Comparison of ENCODE assay signal across 8 cellular contexts in genomic region chr17:70365098-70365583, GRCh38.
DNase-seq lines count a peak whose midpoint lies in the region; ATAC-seq and TF ChIP-seq lines count a peak whose summit lies in the region.

No MANE protein-coding gene starts in this region.

- H3K27me3 ChIP-seq in CD4-positive, alpha-beta memory T cell (ENCODE audit: insufficient read depth, low read length) = no peaks in the 10 kb centered on the region

- TF ChIP-seq CTCF in GM10248 (IDR thresholded peaks at IDR 0.05; ENCODE audit: control extremely low read depth, extremely low read depth, low read depth, missing control alignments) = no peak

- no peak overlapping the region for H3K27ac Mint-ChIP-seq in CD4-positive, alpha-beta memory T cell

- H3K27ac ChIP-seq in CD4-positive, alpha-beta memory T cell (ENCODE audit: low read depth, low read length) = no peak overlapping the region

- H3K4me3 ChIP-seq in CD4-positive, alpha-beta memory T cell (ENCODE audit: low read length in 2 of 2) = no peak overlapping the region

- no peaks in the 10 kb centered on the region for H3K36me3 ChIP-seq in CD4-positive, alpha-beta memory T cell (ENCODE audit: insufficient read depth, low read length)

- POLR2A ChIA-PET in GM10248 (lab: Yijun Ruan, JAX) = no interaction called here
- POLR2A ChIA-PET in CD4-positive, alpha-beta memory T cell (lab: Charles Lee; ENCODE audit: partially characterized antibody) = no interaction called here

- ATAC-seq in GM21825 (IDR thresholded peaks at IDR 0.05; ENCODE audit: unreplicated experiment) (peak; percentile 69), left colon (peak; percentile 57)

- DNase-seq in GM10248 (ENCODE audit: extremely low spot score) (peak; percentile 37), M059J (ENCODE audit: low read depth) (peak; percentile 31), left colon (no peak), inferior parietal cortex (ENCODE audit: extremely low spot score) (no peak), activated gamma-delta T cell treated with Interleukin-2 at 50 U/mL for 16 hours (no peak), NCI-H510A treated with DMSO at 0.1 percent for 48 hours (lab: John Stamatoyannopoulos, UW) (no peak)
- no peak for DNase-seq in CD4-positive, alpha-beta memory T cell

- H3K27me3 Mint-ChIP-seq in CD4-positive, alpha-beta memory T cell = peaks cover 0 to 4% of the 10 kb centered on the region in 2 donors

- CTCF ChIA-PET in GM10248 (lab: Yijun Ruan, JAX) = interaction anchor here (1.0 to 1.5 kb wide), 3 partner anchors 10 to 796 kb away, joined by 3 read pairs; no protein-coding TSS in a partner anchor
- CTCF ChIA-PET in CD4-positive, alpha-beta memory T cell (lab: Charles Lee; ENCODE audit: partially characterized antibody) = no interaction called here

- H3K36me3 Mint-ChIP-seq in CD4-positive, alpha-beta memory T cell = no peaks in the 10 kb centered on the region

- peaks cover 0 to 4% (median 2%) of the 10 kb centered on the region in 8 donors for H3K9me3 Mint-ChIP-seq in CD4-positive, alpha-beta memory T cell

- intact Hi-C loops in left colon (cut with DNase I, micrococcal nuclease) = no loop called here
- intact Hi-C loops in CD4-positive, alpha-beta memory T cell (cut with micrococcal nuclease) = no loop called here

- H3K4me3 Mint-ChIP-seq in CD4-positive, alpha-beta memory T cell = no peak overlapping the region

- H3K4me1 Mint-ChIP-seq in CD4-positive, alpha-beta memory T cell = no peaks in the 10 kb centered on the region

- no peaks in the 10 kb centered on the region for H3K4me1 ChIP-seq in CD4-positive, alpha-beta memory T cell (ENCODE audit: insufficient read depth, low read length)

- no peaks in the 10 kb centered on the region for H3K9me3 ChIP-seq in CD4-positive, alpha-beta memory T cell (ENCODE audit: control insufficient read depth in 1 of 2, low read length in 2 of 2)

Comparison
In these comparisons a context has a peak if more than half of its experiments do, and no peak if none do; other contexts are left out.
1. DNase-seq: peak in GM10248 (single experiment) and M059J (single experiment); none in left colon (0 of 2), inferior parietal cortex (single experiment), activated gamma-delta T cell treated with Interleukin-2 at 50 U/mL for 16 hours (single experiment), CD4-positive, alpha-beta memory T cell (0 of 5) and NCI-H510A treated with DMSO at 0.1 percent for 48 hours (single experiment).